19 cellular contexts compared by ENCODE assay signal in genomic region chr2:9971105-9971818, GRCh38. TPM values are rescaled to one million over a fixed set of nuclear protein-coding genes. Genes with fewer than 3 reads are reported as not detected.
A peak's percentile ranks its signal among the peaks of the same experiment; 100 is the strongest.
DNase-seq lines count a peak whose midpoint lies in the region; TF ChIP-seq lines count a peak whose summit lies in the region.
"Had no signal": no experiment of that assay in that cellular context is flagged by ENCODE, and none has a peak within 500 bp of the region (broad histone marks: within the 10 kb centered on the region; RNA-seq: fewer than 3 reads in every experiment).

No MANE protein-coding gene starts in this region.

- H3K27ac ChIP-seq in mammary epithelial cell (ENCODE audit: insufficient read depth, low read depth, low read length) (no peak overlapping the region), sigmoid colon (peak overlapping the region; percentile 36 to 79 (median 52)), ascending aorta (peak overlapping the region in 1 of 2 donors; percentile 14), tibial artery (peak overlapping the region in 1 of 2 donors; percentile 62)
- H3K27ac ChIP-seq: cardiac muscle cell, lower lobe of right lung had no signal

- H3K27me3 ChIP-seq in mammary epithelial cell (ENCODE audit: insufficient read depth, low read length) (no peaks in the 10 kb centered on the region), sigmoid colon (no peaks in the 10 kb centered on the region), ascending aorta (no peaks in the 10 kb centered on the region), tibial artery (no peaks in the 10 kb centered on the region)
- H3K27me3 ChIP-seq: cardiac muscle cell, stomach had no signal

- in situ Hi-C loops in mammary epithelial cell (cut with MboI; ENCODE audit: low sequenced_read_pairs in 2 of 2): no loop called here

- dilution Hi-C loops in mammary epithelial cell (cut with HindIII; ENCODE audit: low sequenced_read_pairs): loop anchor here (5.0 kb wide), 1 partner anchor 66 kb away; no protein-coding TSS in a partner anchor

- intact Hi-C loops in mammary epithelial cell (cut with micrococcal nuclease) (no loop called here), sigmoid colon (cut with DNase I) (no loop called here), ascending aorta (cut with DNase I) (no loop called here), tibial artery (cut with DNase I; ENCODE audit: low total_unique reads) (no loop called here)

- CTCF ChIA-PET in mammary epithelial cell (lab: Charles Lee; ENCODE audit: low non-redundant PET): no interaction called here

- TF ChIP-seq CTCF in mammary epithelial cell (conservative IDR thresholded peaks at IDR 0.05 in 1 of 2, IDR thresholded peaks at IDR 0.05 in 1 of 2; ENCODE audit: extremely low read depth in 1 of 2, insufficient read depth in 1 of 2, low read depth in 1 of 2, low read length in 2 of 2): no peak
- no peak for TF ChIP-seq CTCF in fibroblast of villous mesenchyme (IDR thresholded peaks at IDR 0.05; ENCODE audit: insufficient read depth, low read depth, low read length)
- TF ChIP-seq CTCF in sigmoid colon (IDR thresholded peaks at IDR 0.05): no peak
- TF ChIP-seq CTCF in ascending aorta (IDR thresholded peaks at IDR 0.05): no peak
- TF ChIP-seq CTCF in tibial artery (IDR thresholded peaks at IDR 0.05): no peak

- H3K4me1 ChIP-seq in mammary epithelial cell (ENCODE audit: insufficient read depth, low read length) (peaks cover 16% of the 10 kb centered on the region), sigmoid colon (peaks cover 0 to 35% (median 28%) of the 10 kb centered on the region in 4 donors), ascending aorta (peaks cover 0 to 9% of the 10 kb centered on the region in 2 donors), tibial artery (peaks cover 3 to 50% (median 18%) of the 10 kb centered on the region in 4 donors)

- H3K9me3 ChIP-seq in mammary epithelial cell (replicated peaks; ENCODE audit: insufficient read depth, low read length) (no peaks in the 10 kb centered on the region), sigmoid colon (no peaks in the 10 kb centered on the region), ascending aorta (no peaks in the 10 kb centered on the region), tibial artery (no peaks in the 10 kb centered on the region)
- H3K9me3 ChIP-seq: lower lobe of right lung, stomach had no signal

- H2AFZ ChIP-seq in mammary epithelial cell (ENCODE audit: low read depth, low read length): no peak overlapping the region

- H3K4me2 ChIP-seq in mammary epithelial cell (ENCODE audit: insufficient read depth, low read depth, low read length): no peak overlapping the region

- BruUV-seq in mammary epithelial cell (replicated peaks; lab: Mats Ljungman, UMichigan): no TSS peak

- H3K79me2 ChIP-seq in mammary epithelial cell (ENCODE audit: insufficient read depth, low read length): no peaks in the 10 kb centered on the region

- TF ChIP-seq POLR2A in sigmoid colon (IDR thresholded peaks at IDR 0.05): no peak

- 82% methylated on average over 9 of the region's 9 CpGs for WGBS in mammary epithelial cell (ENCODE audit: low coverage, missing lambda C conversion rate)
- WGBS in sigmoid colon, 2 donors: 82 to 86% methylated on average over 9 of the region's 9 CpGs

- no peak for TF ChIP-seq EP300 in sigmoid colon (IDR thresholded peaks at IDR 0.05)

- H3K4me3 ChIP-seq in mammary epithelial cell (replicated peaks in 1 of 3; ENCODE audit: insufficient read depth in 1 of 3, low read depth in 2 of 3, low read length in 3 of 3) (no peak overlapping the region), fibroblast of villous mesenchyme (ENCODE audit: low read depth, low read length) (no peak overlapping the region), sigmoid colon (no peak overlapping the region), ascending aorta (no peak overlapping the region), tibial artery (no peak overlapping the region)
- H3K4me3 ChIP-seq: cardiac muscle cell, K562, lower lobe of right lung, stomach had no signal

- peak; percentile 54 for DNase-seq in GM03348 (ENCODE audit: low spot score)
- DNase-seq in mammary epithelial cell: peak; percentile 63
- DNase-seq in fibroblast of villous mesenchyme (ENCODE audit: low read depth): peak; percentile 51
- DNase-seq in sigmoid colon: no peak
- DNase-seq in ascending aorta (ENCODE audit: low spot score in 2 of 2): no peak
- no peak for DNase-seq in NCI-H446 treated with DMSO at 0.1 percent for 48 hours (lab: John Stamatoyannopoulos, UW)
- no peak for DNase-seq in ecto neural progenitor cell (ENCODE audit: low spot score)
- no peak for DNase-seq in tibial artery
- DNase-seq: activated CD4-positive, alpha-beta T cell treated with anti-CD3 and anti-CD28 coated beads for 1 hour; DMS79; islet precursor cell; lower lobe of right lung; natural killer cell; NCI-H1694; posterior cingulate gyrus; stimulated activated CD4-positive, alpha-beta T cell treated with anti-CD3 and anti-CD28 coated beads, Interleukin-2, amount 100 ng/mL, for 48 hours; stomach had no signal

- H3K9ac ChIP-seq in mammary epithelial cell (ENCODE audit: insufficient read depth, low read length): no peak overlapping the region

- H4K20me1 ChIP-seq in mammary epithelial cell (ENCODE audit: insufficient read depth, low read length): no peaks in the 10 kb centered on the region

- no peaks in the 10 kb centered on the region for H3K36me3 ChIP-seq in mammary epithelial cell (ENCODE audit: insufficient read depth, low read length)
- H3K36me3 ChIP-seq in sigmoid colon: no peaks in the 10 kb centered on the region
- no peaks in the 10 kb centered on the region for H3K36me3 ChIP-seq in ascending aorta
- H3K36me3 ChIP-seq in tibial artery: no peaks in the 10 kb centered on the region
- H3K36me3 ChIP-seq: cardiac muscle cell, lower lobe of right lung, stomach had no signal

RNA-seq across cellular contexts. Expression of gene GRHL1, which starts 19.8 kb away (rescaled TPM):
- total RNA-seq in mammary epithelial cell (1 to 10 TPM; 2.2 to 6.0 TPM), fibroblast of villous mesenchyme (0.64 and 1.7 TPM in 2 replicates), sigmoid colon (1 to 10 TPM; 1.4 to 4.2 (median 2.5) TPM), ascending aorta (0.43 TPM)
- polyA plus RNA-seq in mammary epithelial cell (1.8 TPM), sigmoid colon (under 1 TPM; under 0.01 to 0.55 (median 0.46) TPM)
- 1.4 TPM for polyA minus RNA-seq in mammary epithelial cell

Comparison
In these comparisons a context has a peak if more than half of its experiments do, and no peak if none do; other contexts are left out.
1. DNase-seq: peak in GM03348 (single experiment), mammary epithelial cell (single experiment) and fibroblast of villous mesenchyme (single experiment); none in sigmoid colon (single experiment), ascending aorta (0 of 2), NCI-H446 treated with DMSO at 0.1 percent for 48 hours (single experiment), ecto neural progenitor cell (single experiment) and tibial artery (0 of 2).